Comparison of ENCODE assay signal across 1 cellular context in genomic region chr14:47191693-47192092, GRCh38.
TF ChIP-seq lines count a peak whose summit lies in the region.

No MANE protein-coding gene starts in this region.

TF ChIP-seq in GM23338, 12 proteins besides CTCF, POLR2A, EP300 and RAD21 (continued from another document):
- TF ChIP-seq, protein P1, sequence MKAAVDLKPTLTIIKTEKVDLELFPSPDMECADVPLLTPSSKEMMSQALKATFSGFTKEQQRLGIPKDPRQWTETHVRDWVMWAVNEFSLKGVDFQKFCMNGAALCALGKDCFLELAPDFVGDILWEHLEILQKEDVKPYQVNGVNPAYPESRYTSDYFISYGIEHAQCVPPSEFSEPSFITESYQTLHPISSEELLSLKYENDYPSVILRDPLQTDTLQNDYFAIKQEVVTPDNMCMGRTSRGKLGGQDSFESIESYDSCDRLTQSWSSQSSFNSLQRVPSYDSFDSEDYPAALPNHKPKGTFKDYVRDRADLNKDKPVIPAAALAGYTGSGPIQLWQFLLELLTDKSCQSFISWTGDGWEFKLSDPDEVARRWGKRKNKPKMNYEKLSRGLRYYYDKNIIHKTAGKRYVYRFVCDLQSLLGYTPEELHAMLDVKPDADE (IDR thresholded peaks at IDR 0.05): no peak
- no peak for TF ChIP-seq EZH2phosphoT487 (IDR thresholded peaks at IDR 0.05; ENCODE audit: unreplicated experiment)
- no peak for TF ChIP-seq ZNF331 (CRISPR knock-in tag; IDR thresholded peaks at IDR 0.05; ENCODE audit: low read depth)
